27 cellular contexts compared by ENCODE assay signal in the genomic region with DNA sequence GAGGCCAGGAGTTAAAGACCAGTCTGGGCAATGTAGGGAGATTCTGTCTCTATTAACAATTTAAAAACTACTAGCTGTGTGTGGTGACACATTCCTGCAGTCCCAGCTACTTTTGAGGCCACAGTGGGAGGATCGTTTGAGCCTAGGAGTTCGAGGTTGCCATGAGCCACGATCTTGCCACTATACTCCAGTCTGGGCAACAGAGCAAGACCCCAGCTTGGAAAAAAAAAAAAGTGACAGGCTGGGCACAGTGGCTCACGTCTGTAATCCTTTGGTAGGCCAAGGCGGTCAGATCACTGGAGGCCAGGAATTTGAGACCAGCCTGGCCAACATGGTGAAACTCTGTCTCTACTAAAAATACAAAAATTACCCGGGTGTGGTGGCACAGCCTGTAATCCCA. TPM values are rescaled to one million over a fixed set of nuclear protein-coding genes. Genes with fewer than 3 reads are reported as not detected.
DNase-seq lines count a peak whose midpoint lies in the region; ATAC-seq, FAIRE-seq and TF ChIP-seq lines count a peak whose summit lies in the region.
"Had no signal": no experiment of that assay in that cellular context is flagged by ENCODE, and none has a peak within 500 bp of the region (broad histone marks: within the 10 kb centered on the region; RNA-seq: fewer than 3 reads in every experiment).

No MANE protein-coding gene starts in this region.

- in situ Hi-C loops in K562 (cut with MboI): no loop called here

- H3K4me1 ChIP-seq in HEK293 (ENCODE audit: control insufficient read depth, insufficient read depth, low read length) (no peaks in the 10 kb centered on the region), K562 (replicated peaks in 1 of 2; ENCODE audit: control insufficient read depth in 2 of 2, insufficient read depth in 2 of 2, low read length in 2 of 2) (no peaks in the 10 kb centered on the region)
- H3K4me1 ChIP-seq: BE2C, BLaER1 had no signal

- no peak overlapping the region for H3K9ac ChIP-seq in K562 (ENCODE audit: insufficient read depth in 1 of 2, low read depth in 2 of 2, low read length in 2 of 2)
- H3K9ac ChIP-seq: BLaER1 had no signal

- H3K9me3 ChIP-seq in HEK293 (ENCODE audit: control insufficient read depth, insufficient read depth, low read depth, low read length): no peaks in the 10 kb centered on the region
- no peaks in the 10 kb centered on the region for H3K9me3 ChIP-seq in K562 (replicated peaks; ENCODE audit: control insufficient read depth, insufficient read depth, low read depth, low read length)
- H3K9me3 ChIP-seq: BE2C, BLaER1 had no signal

- H2AFZ ChIP-seq in K562 (ENCODE audit: low read depth, low read length): no peak overlapping the region

- intact Hi-C loops in K562 (cut with micrococcal nuclease): no loop called here

- H3K79me2 ChIP-seq in K562 (ENCODE audit: control insufficient read depth, insufficient read depth, low read length): 0 out of 3 replicates have a peak, but pooled peaks cover 3% of the 10 kb centered on the region

- no peak for TF ChIP-seq POLR2A in K562 (conservative IDR thresholded peaks at IDR 0.05)

- TF ChIP-seq CTCF in HEK293 (tag by site-specific recombination; IDR thresholded peaks at IDR 0.05) (no peak), RWPE1 (conservative IDR thresholded peaks at IDR 0.05; ENCODE audit: low read depth) (no peak), K562 (IDR thresholded peaks at IDR 0.05 in 2 of 3, conservative IDR thresholded peaks at IDR 0.05 in 1 of 3; ENCODE audit: insufficient read depth in 2 of 3, low read depth in 1 of 3, low read length in 3 of 3) (no peak)

- H3K27me3 Mint-ChIP-seq in activated T-cell treated with anti-CD3 and anti-CD28 coated beads, Interleukin-2, amount 50 U/mL, for 4 hours (ENCODE audit: low read depth): no peaks in the 10 kb centered on the region
- no peaks in the 10 kb centered on the region for H3K27me3 Mint-ChIP-seq in activated CD4-positive, alpha-beta memory T cell treated with anti-CD3 and anti-CD28 coated beads, Interleukin-2, amount 10 ng/mL, durations not matched to agents 7 days and 5 days
- H3K27me3 Mint-ChIP-seq: CD4-positive, alpha-beta memory T cell; CD4-positive, CD25-positive, alpha-beta regulatory T cell; CD8-positive, alpha-beta memory T cell had no signal

- no peak overlapping the region for H3K4me3 ChIP-seq in HEK293 (ENCODE audit: low read depth, low read length)
- H3K4me3 ChIP-seq in K562: no peak overlapping the region
- H3K4me3 ChIP-seq: BLaER1, GM12878 had no signal

- H3K9me3 Mint-ChIP-seq in activated T-cell treated with anti-CD3 and anti-CD28 coated beads, Interleukin-2, amount 50 U/mL, for 4 hours: no peaks in the 10 kb centered on the region
- H3K9me3 Mint-ChIP-seq in activated CD4-positive, alpha-beta memory T cell treated with anti-CD3 and anti-CD28 coated beads, Interleukin-2, amount 10 ng/mL, durations not matched to agents 7 days and 5 days: no peaks in the 10 kb centered on the region
- H3K9me3 Mint-ChIP-seq: CD14-positive monocyte; CD4-positive, alpha-beta memory T cell; CD4-positive, CD25-positive, alpha-beta regulatory T cell; CD8-positive, alpha-beta memory T cell had no signal

- H3K4me2 ChIP-seq in K562 (ENCODE audit: insufficient read depth, low read length): no peak overlapping the region
- H3K4me2 ChIP-seq: BLaER1 had no signal

- H3K4me3 Mint-ChIP-seq in activated T-cell treated with anti-CD3 and anti-CD28 coated beads, Interleukin-2, amount 50 U/mL, for 4 hours: no peak overlapping the region
- H3K4me3 Mint-ChIP-seq in activated CD4-positive, alpha-beta memory T cell treated with anti-CD3 and anti-CD28 coated beads, Interleukin-2, amount 10 ng/mL, durations not matched to agents 7 days and 5 days: no peak overlapping the region
- H3K4me3 Mint-ChIP-seq: CD14-positive monocyte; CD4-positive, alpha-beta memory T cell; CD4-positive, CD25-positive, alpha-beta regulatory T cell; CD8-positive, alpha-beta memory T cell had no signal

- TF ChIP-seq EP300 in K562 (IDR thresholded peaks at IDR 0.05; ENCODE audit: low read length): no peak

- peaks cover 38% of the 10 kb centered on the region for H3K36me3 Mint-ChIP-seq in activated T-cell treated with anti-CD3 and anti-CD28 coated beads, Interleukin-2, amount 50 U/mL, for 4 hours (ENCODE audit: insufficient read depth)
- H3K36me3 Mint-ChIP-seq in activated CD4-positive, alpha-beta memory T cell treated with anti-CD3 and anti-CD28 coated beads, Interleukin-2, amount 10 ng/mL, durations not matched to agents 7 days and 5 days (ENCODE audit: low read depth): peaks cover 75% of the 10 kb centered on the region

- no peak overlapping the region for H3K27ac Mint-ChIP-seq in activated CD4-positive, alpha-beta memory T cell treated with anti-CD3 and anti-CD28 coated beads, Interleukin-2, amount 10 ng/mL, durations not matched to agents 7 days and 5 days
- H3K27ac Mint-ChIP-seq: CD4-positive, CD25-positive, alpha-beta regulatory T cell had no signal

- no peak overlapping the region for H3K27ac ChIP-seq in HEK293 (ENCODE audit: extremely low read depth, low read depth, low read length)
- H3K27ac ChIP-seq in RWPE1: peak overlapping the region; percentile 30
- H3K27ac ChIP-seq in K562 (ENCODE audit: extremely low read depth, low read depth, low read length): no peak overlapping the region
- H3K27ac ChIP-seq: BLaER1 had no signal

- H3K27me3 ChIP-seq in K562 (ENCODE audit: control insufficient read depth in 2 of 2, insufficient read depth in 2 of 2, low read length in 2 of 2): no peaks in the 10 kb centered on the region
- H3K27me3 ChIP-seq: BE2C, BLaER1 had no signal

- POLR2A ChIA-PET in HEK293 (lab: Yijun Ruan, JAX): interaction anchor here (1.0 kb wide), 1 partner anchor 26 kb away, joined by 3 read pairs; no protein-coding TSS in a partner anchor
- POLR2A ChIA-PET in RWPE1 (lab: Yijun Ruan, JAX; ENCODE audit: low non-redundant PET): no interaction called here
- POLR2A ChIA-PET in K562 (lab: Yijun Ruan, JAX): interaction anchor here (0.8 to 1.4 kb wide), 2 partner anchors 8 to 13 kb away, joined by 3 to 4 read pairs; no protein-coding TSS in a partner anchor
- POLR2A ChIA-PET in activated CD4-positive, alpha-beta memory T cell treated with anti-CD3 and anti-CD28 coated beads, Interleukin-2, amount 10 ng/mL, durations not matched to agents 7 days and 5 days (lab: Charles Lee): interaction anchor here (1.0 kb wide), 1 partner anchor 11 kb away, joined by 3 read pairs; no protein-coding TSS in a partner anchor

- ATAC-seq in K562: no peak
- no peak for ATAC-seq in activated T-cell treated with anti-CD3 and anti-CD28 coated beads, Interleukin-2, amount 50 U/mL, for 4 hours
- ATAC-seq: GM12878 had no signal

- no TSS peak for BruUV-seq in K562 (replicated peaks; lab: Mats Ljungman, UMichigan)

- no peaks in the 10 kb centered on the region for H3K9me1 ChIP-seq in K562 (ENCODE audit: control insufficient read depth, insufficient read depth, low read length)

- FAIRE-seq in K562 (lab: Jason Lieb, UNC): no peak
- FAIRE-seq: A204.1, GM12878, GM12892, GM18507 had no signal

- H4K20me1 ChIP-seq in K562 (replicated peaks; ENCODE audit: control insufficient read depth, insufficient read depth, low read length): no peaks in the 10 kb centered on the region

- CTCF ChIA-PET in HEK293 (lab: Yijun Ruan, JAX) (interaction anchor here (0.5 kb wide), 1 partner anchor 565 kb away, joined by 3 read pairs; no protein-coding TSS in a partner anchor), RWPE1 (lab: Yijun Ruan, JAX) (interaction anchor here (0.6 kb wide), 1 partner anchor 13 kb away, joined by 3 read pairs; no protein-coding TSS in a partner anchor), K562 (lab: Yijun Ruan, JAX; ENCODE audit: low intra/inter-chr PET ratio) (no interaction called here)
- CTCF ChIA-PET in activated CD4-positive, alpha-beta memory T cell treated with anti-CD3 and anti-CD28 coated beads, Interleukin-2, amount 10 ng/mL, durations not matched to agents 7 days and 5 days (lab: Charles Lee): interaction anchor here (0.7 kb wide), 1 partner anchor 1531 kb away, joined by 4 read pairs; no protein-coding TSS in a partner anchor

- H3K4me1 Mint-ChIP-seq in activated T-cell treated with anti-CD3 and anti-CD28 coated beads, Interleukin-2, amount 50 U/mL, for 4 hours (ENCODE audit: low read depth): no peaks in the 10 kb centered on the region
- H3K4me1 Mint-ChIP-seq in activated CD4-positive, alpha-beta memory T cell treated with anti-CD3 and anti-CD28 coated beads, Interleukin-2, amount 10 ng/mL, durations not matched to agents 7 days and 5 days: no peaks in the 10 kb centered on the region
- H3K4me1 Mint-ChIP-seq: CD14-positive monocyte had no signal

- peaks cover 92 to 98% of the 10 kb centered on the region in 2 experiments for H3K36me3 ChIP-seq in HEK293 (ENCODE audit: control insufficient read depth in 2 of 2, insufficient read depth in 1 of 2, low read length in 2 of 2)
- peaks cover 95% of the 10 kb centered on the region for H3K36me3 ChIP-seq in K562 (ENCODE audit: control insufficient read depth, insufficient read depth, low read length)

- DNase-seq in RWPE1 (ENCODE audit: low spot score) (no peak), K562 (ENCODE audit: extremely low read depth in 1 of 4, low spot score in 3 of 4) (no peak), NCI-H1930 (lab: John Stamatoyannopoulos, UW) (no peak)
- no peak for DNase-seq in activated T-cell treated with anti-CD3 and anti-CD28 coated beads, Interleukin-2, amount 50 U/mL, for 4 hours
- DNase-seq in activated CD4-positive, alpha-beta memory T cell treated with anti-CD3 and anti-CD28 coated beads, Interleukin-2, amount 10 ng/mL, durations not matched to agents 7 days and 5 days: no peak
- DNase-seq: 8988T; ACHN; BE2C; C1 segment of cervical spinal cord; CD4-positive, alpha-beta memory T cell; CD4-positive, CD25-positive, alpha-beta regulatory T cell; CD8-positive, alpha-beta memory T cell; COR-L47; DMS 273 treated with DMSO at 0.1 percent for 48 hours; DMS153; DMS53; DMS79; DND-41; EL; GDM1 had no signal

- TF ChIP-seq RAD21 in K562 (CRISPR knock-in tag; conservative IDR thresholded peaks at IDR 0.05 in 1 of 2, IDR thresholded peaks at IDR 0.05 in 1 of 2): no peak

- WGBS in K562 (ENCODE audit: insufficient coverage, low coverage, missing lambda C conversion rate): 94% methylated on average over 6 of the region's 6 CpGs

RNA-seq across cellular contexts. Expression of a gene that starts 26.8 kb away (rescaled TPM):
- 380 and 955 TPM in 2 replicates for total RNA-seq in K562 (2011; cell fraction: chromatin; rRNA removed; ENCODE audit: low replicate concordance)
- 300 and 376 TPM in 2 replicates for total RNA-seq in K562 (2011; cell fraction: nucleolus; rRNA removed)
- 522 and 634 TPM in 2 replicates for total RNA-seq in K562 (2011; cell fraction: nucleoplasm; rRNA removed)
- total RNA-seq in K562 (2014; rRNA removed): 238 and 258 TPM in 2 replicates
- 240 and 266 TPM in 2 replicates for total RNA-seq in K562 (2014; rRNA removed; fragmentation: Illumina TruSeq; extraction: Trizol)
- total RNA-seq in K562 (2015; rRNA removed; fragmentation: Illumina TruSeq; extraction: Trizol): 214 and 223 TPM in 2 replicates
- total RNA-seq in K562 (2021): 200 and 209 TPM in 2 replicates
- 334 and 405 TPM in 2 replicates for polyA plus RNA-seq in K562 (2011; rRNA removed)
- 93.8 and 160 TPM in 2 replicates for polyA plus RNA-seq in K562 (2011; cell fraction: cytosol; rRNA removed)
- 573 and 692 TPM in 2 replicates for polyA plus RNA-seq in K562 (2011; cell fraction: nucleus; rRNA removed)
- polyA plus RNA-seq in K562 (2012): 167 and 255 TPM in 2 replicates
- 217 and 270 TPM in 2 replicates for polyA plus RNA-seq in K562 (2014; fragmentation: Illumina TruSeq; extraction: Trizol)
- 10 to 100 TPM; 57.3 to 87.1 TPM for polyA plus RNA-seq in K562 (2014; fragmentation: Nextera tagmentation; extraction: Ambion mirVana)
- polyA plus RNA-seq in K562 (2014; rRNA removed): 481 and 513 TPM in 2 replicates
- 178 and 222 TPM in 2 replicates for polyA minus RNA-seq in K562 (2011; rRNA and poly(A)+ RNA removed)
- polyA minus RNA-seq in K562 (2011; cell fraction: cytosol; rRNA and poly(A)+ RNA removed): 78.7 and 89.8 TPM in 2 replicates
- polyA minus RNA-seq in K562 (2011; cell fraction: nucleus; rRNA and poly(A)+ RNA removed): 234 and 349 TPM in 2 replicates
- 100 to 1,000 TPM; 102 to 116 (median 107) TPM for total RNA-seq in activated T-cell treated with anti-CD3 and anti-CD28 coated beads, Interleukin-2, amount 50 U/mL, for 4 hours
- 100 to 1,000 TPM; 299 to 301 TPM for total RNA-seq in activated CD4-positive, alpha-beta memory T cell treated with anti-CD3 and anti-CD28 coated beads, Interleukin-2, amount 10 ng/mL, durations not matched to agents 7 days and 5 days

RNA-seq across cellular contexts. Expression of a gene that starts 27.8 kb away (rescaled TPM):
- 0.25 TPM in 1 of 2 replicates, not detected in the other for total RNA-seq in K562 (2011; cell fraction: chromatin; rRNA removed; ENCODE audit: low replicate concordance)
- total RNA-seq in K562 (2011; cell fraction: nucleolus; rRNA removed): 0.17 and 0.26 TPM in 2 replicates
- total RNA-seq in K562 (2011; cell fraction: nucleoplasm; rRNA removed): 0.22 TPM in 1 of 2 replicates, not detected in the other
- total RNA-seq in K562 (2014; rRNA removed): not detected in 2 replicates
- not detected in 2 replicates for total RNA-seq in K562 (2014; rRNA removed; fragmentation: Illumina TruSeq; extraction: Trizol)
- total RNA-seq in K562 (2015; rRNA removed; fragmentation: Illumina TruSeq; extraction: Trizol): 0.04 TPM in 1 of 2 replicates, not detected in the other
- 0.11 TPM in 1 of 2 replicates, not detected in the other for total RNA-seq in K562 (2021)
- 0.03 and 0.06 TPM in 2 replicates for polyA plus RNA-seq in K562 (2011; rRNA removed)
- 0.03 TPM in 1 of 2 replicates, not detected in the other for polyA plus RNA-seq in K562 (2011; cell fraction: cytosol; rRNA removed)
- polyA plus RNA-seq in K562 (2011; cell fraction: nucleus; rRNA removed): 0.13 and 0.15 TPM in 2 replicates
- not detected in 2 replicates for polyA plus RNA-seq in K562 (2012)
- 0.10 TPM in 1 of 2 replicates, not detected in the other for polyA plus RNA-seq in K562 (2014; fragmentation: Illumina TruSeq; extraction: Trizol)
- polyA plus RNA-seq in K562 (2014; fragmentation: Nextera tagmentation; extraction: Ambion mirVana): not detected
- polyA plus RNA-seq in K562 (2014; rRNA removed): not detected in 2 replicates
- polyA minus RNA-seq in K562 (2011; rRNA and poly(A)+ RNA removed): not detected in 2 replicates
- not detected in 2 replicates for polyA minus RNA-seq in K562 (2011; cell fraction: cytosol; rRNA and poly(A)+ RNA removed)
- 0.13 TPM in 1 of 2 replicates, not detected in the other for polyA minus RNA-seq in K562 (2011; cell fraction: nucleus; rRNA and poly(A)+ RNA removed)
- 1 to 10 TPM; 1.0 to 2.1 (median 1.1) TPM for total RNA-seq in activated T-cell treated with anti-CD3 and anti-CD28 coated beads, Interleukin-2, amount 50 U/mL, for 4 hours
- total RNA-seq in activated CD4-positive, alpha-beta memory T cell treated with anti-CD3 and anti-CD28 coated beads, Interleukin-2, amount 10 ng/mL, durations not matched to agents 7 days and 5 days: under 1 TPM in 1 of 2 experiments, not detected in 1; 0.23 TPM
- total RNA-seq: CD4-positive, CD25-positive, alpha-beta regulatory T cell had no signal
- polyA plus RNA-seq: CD14-positive monocyte; CD4-positive, alpha-beta memory T cell; CD4-positive, CD25-positive, alpha-beta regulatory T cell; CD8-positive, alpha-beta memory T cell had no signal

RNA-seq across cellular contexts. Expression of a gene that starts 42.5 kb away (rescaled TPM):
- 0.69 TPM in 1 of 2 replicates, not detected in the other for total RNA-seq in K562 (2011; cell fraction: chromatin; rRNA removed; ENCODE audit: low replicate concordance)
- total RNA-seq in K562 (2011; cell fraction: nucleolus; rRNA removed): 0.50 and 0.66 TPM in 2 replicates
- total RNA-seq in K562 (2011; cell fraction: nucleoplasm; rRNA removed): 0.22 TPM in 1 of 2 replicates, not detected in the other
- 0.12 TPM in 1 of 2 replicates, not detected in the other for total RNA-seq in K562 (2014; rRNA removed)
- total RNA-seq in K562 (2014; rRNA removed; fragmentation: Illumina TruSeq; extraction: Trizol): not detected in 2 replicates
- total RNA-seq in K562 (2015; rRNA removed; fragmentation: Illumina TruSeq; extraction: Trizol): not detected in 2 replicates
- 0.11 and 0.47 TPM in 2 replicates for total RNA-seq in K562 (2021)
- 0.08 and 0.10 TPM in 2 replicates for polyA plus RNA-seq in K562 (2011; rRNA removed)
- 0.06 and 0.31 TPM in 2 replicates for polyA plus RNA-seq in K562 (2011; cell fraction: cytosol; rRNA removed)
- 0.17 and 0.50 TPM in 2 replicates for polyA plus RNA-seq in K562 (2011; cell fraction: nucleus; rRNA removed)
- 0.10 and 0.28 TPM in 2 replicates for polyA plus RNA-seq in K562 (2012)
- polyA plus RNA-seq in K562 (2014; fragmentation: Illumina TruSeq; extraction: Trizol): 0.04 TPM in 1 of 2 replicates, not detected in the other
- polyA plus RNA-seq in K562 (2014; fragmentation: Nextera tagmentation; extraction: Ambion mirVana): under 1 TPM in 1 of 2 experiments, not detected in 1; 0.04 TPM
- polyA plus RNA-seq in K562 (2014; rRNA removed): 0.27 TPM in 1 of 2 replicates, not detected in the other
- polyA minus RNA-seq in K562 (2011; rRNA and poly(A)+ RNA removed): 0.36 and 0.46 TPM in 2 replicates
- polyA minus RNA-seq in K562 (2011; cell fraction: cytosol; rRNA and poly(A)+ RNA removed): 0.29 TPM in 1 of 2 replicates, not detected in the other
- polyA minus RNA-seq in K562 (2011; cell fraction: nucleus; rRNA and poly(A)+ RNA removed): 0.11 and 0.27 TPM in 2 replicates
- not detected for total RNA-seq in activated T-cell treated with anti-CD3 and anti-CD28 coated beads, Interleukin-2, amount 50 U/mL, for 4 hours
- total RNA-seq in activated CD4-positive, alpha-beta memory T cell treated with anti-CD3 and anti-CD28 coated beads, Interleukin-2, amount 10 ng/mL, durations not matched to agents 7 days and 5 days: not detected
- total RNA-seq: CD4-positive, alpha-beta memory T cell; CD4-positive, CD25-positive, alpha-beta regulatory T cell; CD8-positive, alpha-beta memory T cell had no signal
- polyA plus RNA-seq: CD14-positive monocyte; CD4-positive, alpha-beta memory T cell; CD4-positive, CD25-positive, alpha-beta regulatory T cell; CD8-positive, alpha-beta memory T cell had no signal
